Comparison of ENCODE assay signal across 8 cellular contexts in genomic region chr17:74379495-74380085, GRCh38. TPM values are rescaled to one million over a fixed set of nuclear protein-coding genes. Genes with fewer than 3 reads are reported as not detected.
DNase-seq lines count a peak whose midpoint lies in the region; TF ChIP-seq lines count a peak whose summit lies in the region.

No MANE protein-coding gene starts in this region.

- no peak overlapping the region for H3K27ac ChIP-seq in HUES48 (ENCODE audit: low read depth, low read length)

- DNase-seq in GM10248 (ENCODE audit: extremely low spot score), result peak; percentile 92
- DNase-seq in NOMO-1 treated with dmso at 0.1 percent for 144 hours (lab: John Stamatoyannopoulos, UW; ENCODE audit: unreplicated experiment), result peak; percentile 58
- peak; percentile 100 for DNase-seq in activated CD8-positive, alpha-beta memory T cell treated with anti-CD3 and anti-CD28 coated beads, Interleukin-2, amount 50 U/mL, for 48 hours
- peak; percentile 65 for DNase-seq in epithelial cell of esophagus (ENCODE audit: low read depth)
- peak; percentile 92 for DNase-seq in mucosa of gallbladder (ENCODE audit: low spot score)
- DNase-seq in stimulated activated CD8-positive, alpha-beta memory T cell treated with anti-CD3 and anti-CD28 coated beads, Interleukin-15, amount 100 ng/mL, for 48 hours (ENCODE audit: low read depth in 2 of 2), result peak; percentile 78 to 83
- no peak for DNase-seq in OCI-M2 (lab: John Stamatoyannopoulos, UW; ENCODE audit: unreplicated experiment)

- POLR2A ChIA-PET in GM10248 (lab: Yijun Ruan, JAX), result no interaction called here

- no peaks in the 10 kb centered on the region for H3K36me3 ChIP-seq in HUES48 (ENCODE audit: control insufficient read depth, insufficient read depth, low read length)

- CTCF ChIA-PET in GM10248 (lab: Yijun Ruan, JAX), result interaction anchor here (0.6 to 6.4 kb wide), 53 partner anchors 8 to 581 kb away, joined by 3 to 77 read pairs (median 4); partner anchors contain the start of genes BTBD17, CD300C, CD300LB and GPR142

- no peak overlapping the region for H3K9ac ChIP-seq in HUES48 (ENCODE audit: low read depth, low read length)

- TF ChIP-seq CTCF in GM10248 (IDR thresholded peaks at IDR 0.05; ENCODE audit: control extremely low read depth, extremely low read depth, low read depth, missing control alignments) (peak; percentile 97), epithelial cell of esophagus (IDR thresholded peaks at IDR 0.05; ENCODE audit: insufficient read depth, low read depth, low read length, missing control alignments) (peak; percentile 79)

- no peaks in the 10 kb centered on the region for H3K9me3 ChIP-seq in HUES48 (ENCODE audit: control insufficient read depth, insufficient read depth, low read length)

- H3K4me3 ChIP-seq in HUES48 (ENCODE audit: low read depth, low read length), result peak overlapping the region; percentile 37; the same call in 1 of the 2 replicates
- H3K4me3 ChIP-seq in epithelial cell of esophagus (ENCODE audit: low read length), result no peak overlapping the region

- peaks cover 9% of the 10 kb centered on the region for H3K4me1 ChIP-seq in HUES48 (ENCODE audit: control insufficient read depth, insufficient read depth, low read length)

- no peaks in the 10 kb centered on the region for H3K27me3 ChIP-seq in HUES48 (ENCODE audit: control insufficient read depth, insufficient read depth, low read length)

RNA-seq across cellular contexts. Expression of gene GPR142, which starts 12.3 kb away (rescaled TPM):
- 0.20 TPM for total RNA-seq in mucosa of gallbladder

RNA-seq across cellular contexts. Expression of gene BTBD17, which starts 17.9 kb away (rescaled TPM):
- not detected for total RNA-seq in mucosa of gallbladder

RNA-seq across cellular contexts. Expression of gene GPRC5C, which starts 52.3 kb away (rescaled TPM):
- total RNA-seq in mucosa of gallbladder, result 148 TPM

RNA-seq across cellular contexts. Expression of gene KIF19, which starts 53.6 kb away (rescaled TPM):
- total RNA-seq in mucosa of gallbladder, result 0.32 TPM
